In the genomic region with DNA sequence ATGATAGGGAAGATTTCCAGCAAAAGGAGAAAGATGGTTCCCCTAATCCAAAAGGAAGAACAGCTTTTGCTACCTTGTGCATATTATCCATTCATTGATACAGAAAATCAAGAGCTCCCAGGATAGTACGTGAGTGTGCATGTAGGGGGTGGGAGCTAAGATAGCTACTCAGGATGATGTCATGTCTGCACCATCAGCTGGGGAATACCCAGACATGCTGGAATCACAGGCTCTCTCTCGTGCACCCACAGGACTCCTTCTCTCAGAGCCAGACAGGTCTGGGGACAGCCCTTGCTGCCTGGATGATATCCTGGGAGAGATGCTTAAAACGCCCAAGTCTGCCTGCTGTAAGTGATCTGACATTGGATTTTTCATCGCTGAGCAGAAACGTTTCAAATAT, we compare ENCODE assay signal across 9 cellular contexts. TPM values are rescaled to one million over a fixed set of nuclear protein-coding genes. Genes with fewer than 3 reads are reported as not detected.
DNase-seq lines count a peak whose midpoint lies in the region; ATAC-seq, FAIRE-seq and TF ChIP-seq lines count a peak whose summit lies in the region.
"Had no signal": no experiment of that assay in that cellular context is flagged by ENCODE, and none has a peak within 500 bp of the region (broad histone marks: within the 10 kb centered on the region; RNA-seq: fewer than 3 reads in every experiment).

No MANE protein-coding gene starts in this region.

- no peaks in the 10 kb centered on the region for H3K36me3 ChIP-seq in kidney (ENCODE audit: control insufficient read depth in 1 of 2, insufficient read depth in 2 of 2, low read length in 2 of 2)

- TF ChIP-seq CTCF in mesothelial cell of epicardium (IDR thresholded peaks at IDR 0.05; ENCODE audit: unreplicated experiment) (no peak), kidney (IDR thresholded peaks at IDR 0.05; ENCODE audit: borderline replicate concordance, extremely low read depth, insufficient read depth) (no peak)

- H3K9me3 Mint-ChIP-seq in mesothelial cell of epicardium: peaks cover 16% of the 10 kb centered on the region

- FAIRE-seq in GM12892 (lab: Jason Lieb, UNC): peak; percentile 42
- FAIRE-seq in kidney (lab: Jason Lieb, UNC): no peak

- H3K27ac Mint-ChIP-seq in mesothelial cell of epicardium: peak overlapping the region; percentile 54

- intact Hi-C loops in kidney (cut with DNase I): no loop called here

- no peak overlapping the region for H3K27ac ChIP-seq in kidney (ENCODE audit: low read depth in 2 of 2, low read length in 2 of 2)

- H3K4me1 ChIP-seq in kidney (ENCODE audit: control insufficient read depth in 1 of 2, insufficient read depth in 1 of 2, low read depth in 1 of 2, low read length in 2 of 2): no peaks in the 10 kb centered on the region

- H3K4me3 ChIP-seq in kidney (ENCODE audit: low read length in 2 of 2): no peak overlapping the region

- H3K4me3 Mint-ChIP-seq in mesothelial cell of epicardium: no peak overlapping the region

- DNase-seq in GM12892 (ENCODE audit: insufficient read length): no peak
- DNase-seq in activated T-cell treated with anti-CD3 and anti-CD28 coated beads, Interleukin-2, amount 50 U/mL, for 48 hours: peak; percentile 37 to 50
- no peak for DNase-seq in mesothelial cell of epicardium (ENCODE audit: low spot score in 2 of 2, unreplicated experiment in 2 of 2)
- DNase-seq in midbrain (lab: John Stamatoyannopoulos, UW): no peak
- DNase-seq in SW480 (ENCODE audit: low spot score): no peak
- no peak for DNase-seq in kidney
- DNase-seq in GOT3 (lab: John Stamatoyannopoulos, UW): no peak

- TF ChIP-seq POLR2A in GM12892 (IDR thresholded peaks at IDR 0.05; ENCODE audit: low read depth, low read length): no peak

- no peaks in the 10 kb centered on the region for H3K9me3 ChIP-seq in kidney (ENCODE audit: control insufficient read depth in 1 of 2, low read length in 2 of 2)

- no peak overlapping the region for H3K9ac ChIP-seq in kidney (ENCODE audit: low read length in 2 of 2)

- H3K36me3 Mint-ChIP-seq in mesothelial cell of epicardium: peaks cover 40% of the 10 kb centered on the region

- ATAC-seq in HG02678 (IDR thresholded peaks at IDR 0.05; ENCODE audit: unreplicated experiment): peak; percentile 86
- ATAC-seq: HCT116 had no signal

- H3K4me1 Mint-ChIP-seq in mesothelial cell of epicardium: peaks cover 5% of the 10 kb centered on the region

- no peaks in the 10 kb centered on the region for H3K27me3 Mint-ChIP-seq in mesothelial cell of epicardium (ENCODE audit: low read depth)

RNA-seq across cellular contexts. Expression of gene FOXN3, which starts 38.9 kb away (rescaled TPM):
- 29.8 TPM for polyA plus RNA-seq in GM12892 (2012; ENCODE audit: missing spikeins)
- total RNA-seq in mesothelial cell of epicardium: 114 to 124 TPM (median 120 TPM) in 3 replicates
- 50.1 TPM for total RNA-seq in kidney
- 6.4 TPM for polyA plus RNA-seq in kidney (ENCODE audit: insufficient read depth, low read depth, low replicate concordance)

Comparison
In these comparisons a context has a peak if more than half of its experiments do, and no peak if none do; other contexts are left out.
1. DNase-seq: peak in activated T-cell treated with anti-CD3 and anti-CD28 coated beads, Interleukin-2, amount 50 U/mL, for 48 hours (2 of 2); none in GM12892 (single experiment), mesothelial cell of epicardium (0 of 2), midbrain (single experiment), SW480 (single experiment), kidney (single experiment) and GOT3 (single experiment).